25 cellular contexts compared by ENCODE assay signal in genomic region chr12:99039367-99040120, GRCh38.
"Had no signal": no experiment of that assay in that cellular context is flagged by ENCODE, and none has a peak within 500 bp of the region (broad histone marks: within the 10 kb centered on the region; RNA-seq: fewer than 3 reads in every experiment).

No MANE protein-coding gene starts in this region.

- H3K9me3 ChIP-seq: adrenal gland, body of pancreas, gastroesophageal sphincter, ovary, upper lobe of left lung, vagina had no signal

- H3K27me3 ChIP-seq: adrenal gland, body of pancreas, dorsolateral prefrontal cortex, gastroesophageal sphincter, ovary, upper lobe of left lung, vagina had no signal

- H3K4me1 ChIP-seq: adrenal gland, body of pancreas, gastroesophageal sphincter, upper lobe of left lung, vagina had no signal

- H3K4me3 ChIP-seq: adrenal gland, body of pancreas, coronary artery, dorsolateral prefrontal cortex, gastroesophageal sphincter, ovary, skin epidermis, upper lobe of left lung, vagina had no signal

- DNase-seq: activated CD4-positive, alpha-beta T cell treated with anti-CD3 and anti-CD28 coated beads for 36 hours; activated CD4-positive, alpha-beta T cell treated with anti-CD3 and anti-CD28 coated beads, Interleukin-2, amount 50 U/mL, for 4 hours; activated CD4-positive, CD25-positive, alpha-beta regulatory T cell; activated effector memory CD4-positive, alpha-beta T cell treated with anti-CD3 and anti-CD28 coated beads, Interleukin-2, amount 50 U/mL, for 16 hours; activated naive CD4-positive, alpha-beta T cell treated with anti-CD3 and anti-CD28 coated beads for 36 hours; activated naive CD8-positive, alpha-beta T cell treated with anti-CD3 and anti-CD28 coated beads for 36 hours; adrenal gland; aorta; body of pancreas; cerebellar nuclear complex; dorsolateral prefrontal cortex; effector memory CD4-positive, alpha-beta T cell; hippocampal formation; left cardiac atrium; mammary epithelial cell; naive B cell; ovary; retina; stimulated activated CD4-positive, alpha-beta T cell treated with anti-CD3 and anti-CD28 coated beads, Interleukin-12 subunit alpha, Interleukin-12 subunit beta, amount 100 ng/mL, for 4 hours; stimulated activated CD4-positive, alpha-beta T cell treated with anti-CD3 and anti-CD28 coated beads, Interleukin-4, amount 100 ng/mL, for 24 hours; upper lobe of left lung had no signal

- H3K27ac ChIP-seq: adrenal gland, body of pancreas, coronary artery, dorsolateral prefrontal cortex, gastroesophageal sphincter, ovary, skin epidermis, upper lobe of left lung, vagina had no signal

- H3K36me3 ChIP-seq: adrenal gland, gastroesophageal sphincter, ovary, upper lobe of left lung, vagina had no signal
